In genomic region chr3:29283297-29283681, GRCh38 we compare ENCODE assay signal across 9 cellular contexts. TPM values are rescaled to one million over a fixed set of nuclear protein-coding genes. Genes with fewer than 3 reads are reported as not detected.
A peak's percentile ranks its signal among the peaks of the same experiment; 100 is the strongest.
DNase-seq lines count a peak whose midpoint lies in the region; ATAC-seq and TF ChIP-seq lines count a peak whose summit lies in the region.
"Had no signal": no experiment of that assay in that cellular context is flagged by ENCODE, and none has a peak within 500 bp of the region (broad histone marks: within the 10 kb centered on the region; RNA-seq: fewer than 3 reads in every experiment).

No MANE protein-coding gene starts in this region.

- no peaks in the 10 kb centered on the region for H3K36me3 ChIP-seq in muscle layer of duodenum (ENCODE audit: control insufficient read depth in 1 of 2, insufficient read depth in 2 of 2, low read length in 2 of 2)

- H3K27ac ChIP-seq in AG04450 (ENCODE audit: low read depth, low read length) (no peak overlapping the region), muscle layer of duodenum (ENCODE audit: low read length) (peak overlapping the region; percentile 97)

- peaks cover 0 to 3% of the 10 kb centered on the region in 2 donors for H3K4me1 ChIP-seq in muscle layer of duodenum (ENCODE audit: control insufficient read depth in 1 of 2, insufficient read depth in 2 of 2, low read length in 2 of 2)

- H3K27me3 ChIP-seq in AG04450 (ENCODE audit: control insufficient read depth, insufficient read depth, low read length) (no peaks in the 10 kb centered on the region), muscle layer of duodenum (ENCODE audit: low read depth, low read length) (no peaks in the 10 kb centered on the region)

- H3K27ac Mint-ChIP-seq in HFFc6 (peak overlapping the region; percentile 97), T-helper 17 cell (no peak overlapping the region)

- peaks cover 14% of the 10 kb centered on the region; the same call in 1 of the 2 replicates for H3K36me3 Mint-ChIP-seq in HFFc6 (ENCODE audit: low read depth)
- H3K36me3 Mint-ChIP-seq in T-helper 17 cell (ENCODE audit: low read depth), result no peaks in the 10 kb centered on the region

- H3K27me3 Mint-ChIP-seq in HFFc6 (ENCODE audit: insufficient read depth) (peaks cover 4% of the 10 kb centered on the region), T-helper 17 cell (peaks cover 26% of the 10 kb centered on the region)

- H3K4me3 Mint-ChIP-seq in HFFc6 (peak overlapping the region; percentile 92), T-helper 17 cell (no peak overlapping the region)

- ATAC-seq in GM18502 (IDR thresholded peaks at IDR 0.05; ENCODE audit: poor library complexity, unreplicated experiment) (no peak), T-helper 17 cell (no peak)

- POLR2A ChIA-PET in AG04450 (lab: Yijun Ruan, JAX), result interaction anchor here (0.6 to 1.0 kb wide), 2 partner anchors 192 to 412 kb away, joined by 3 read pairs; no protein-coding TSS in a partner anchor

- H3K9me3 ChIP-seq in AG04450 (ENCODE audit: control insufficient read depth, insufficient read depth, low read length) (no peaks in the 10 kb centered on the region), muscle layer of duodenum (ENCODE audit: control insufficient read depth in 1 of 2, low read length in 2 of 2) (no peaks in the 10 kb centered on the region), T-helper 17 cell (ENCODE audit: control insufficient read depth, low read length, poor library complexity, severe bottlenecking) (no peaks in the 10 kb centered on the region)

- CTCF ChIA-PET in AG04450 (lab: Charles Lee), result no interaction called here

- TF ChIP-seq CTCF in AG04450 (IDR thresholded peaks at IDR 0.05; ENCODE audit: low read depth, low read length) (no peak), HFFc6 (IDR thresholded peaks at IDR 0.05) (no peak), cardiac fibroblast (IDR thresholded peaks at IDR 0.05; ENCODE audit: low read depth, low read length) (no peak)

- H3K9me3 Mint-ChIP-seq in HFFc6, result no peaks in the 10 kb centered on the region

- H3K4me3 ChIP-seq in AG04450 (ENCODE audit: low read depth, low read length) (peak overlapping the region; percentile 81), cardiac fibroblast (replicated peaks in 1 of 2; ENCODE audit: low read depth in 2 of 2, low read length in 2 of 2) (peak overlapping the region; percentile 73 to 74), muscle layer of duodenum (ENCODE audit: low read depth in 1 of 2, low read length in 2 of 2) (peak overlapping the region; percentile 71 to 90)

- H3K4me1 Mint-ChIP-seq in HFFc6 (ENCODE audit: low read depth), result peaks cover 69% of the 10 kb centered on the region
- peaks cover 15% of the 10 kb centered on the region for H3K4me1 Mint-ChIP-seq in T-helper 17 cell

- DNase-seq in AG04450 (ENCODE audit: low read depth, low spot score) (no peak), HFFc6 (no peak), cardiac fibroblast (ENCODE audit: low read depth in 2 of 2) (peak in 1 of 2 donors; percentile 41), NCI-H526 (lab: John Stamatoyannopoulos, UW) (no peak), NCI-H2107 (lab: John Stamatoyannopoulos, UW) (no peak), T-helper 17 cell (no peak)
- DNase-seq: NCI-H82 had no signal

RNA-seq across cellular contexts. Expression of gene RBMS3, which starts 2.4 kb away (rescaled TPM):
- polyA plus RNA-seq in AG04450 (2011; rRNA removed), result 32.0 and 33.4 TPM in 2 replicates
- 267 and 274 TPM in 2 replicates for polyA minus RNA-seq in AG04450 (2011; rRNA and poly(A)+ RNA removed)
- total RNA-seq in HFFc6 (2021; fragmentation: NEBNext Ultra II Directional; extraction: Animal tissue kit (Norgen Biotek cat#: 25700)), result 10 to 100 TPM; 22.8 to 46.9 (median 39.4) TPM
- total RNA-seq in T-helper 17 cell, result 1 to 10 TPM in 1 of 2 donors, under 1 TPM in 1; 0.37 to 1.7 TPM

Comparison
In these comparisons a context has a peak if more than half of its experiments do, and no peak if none do; other contexts are left out.
1. RNA of gene RBMS3, which starts 2.4 kb away (total RNA-seq): 22.8 to 46.9 TPM in HFFc6; 0.37 to 1.7 TPM in T-helper 17 cell; every median in the first group is over 4 times any median in the second.
2. Peak in every context shown above with its lines, with median percentiles within 50 percentile points of each other: H3K4me3 ChIP-seq.